Comparison of ENCODE assay signal across 26 cellular contexts in the genomic region with DNA sequence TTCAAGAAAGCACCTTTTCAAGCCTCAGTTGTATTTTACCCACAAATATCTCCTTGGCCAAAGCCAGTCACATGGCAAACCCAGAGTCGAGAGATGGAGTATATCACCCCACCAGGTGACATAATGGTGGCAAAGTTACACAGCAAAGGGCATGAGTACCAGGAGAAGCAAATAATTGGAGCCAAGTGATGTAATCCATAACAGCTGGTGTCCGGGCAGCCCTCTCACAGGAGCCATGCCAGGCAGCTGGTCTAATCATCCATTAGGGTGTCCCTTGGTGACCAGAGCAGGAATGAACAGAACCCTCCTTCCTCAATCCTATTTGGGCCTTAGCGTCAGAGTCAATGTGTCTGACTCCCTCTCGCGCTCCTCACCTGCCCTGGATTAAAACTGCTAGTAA.
DNase-seq lines count a peak whose midpoint lies in the region; ATAC-seq and TF ChIP-seq lines count a peak whose summit lies in the region.
"Had no signal": no experiment of that assay in that cellular context is flagged by ENCODE, and none has a peak within 500 bp of the region (broad histone marks: within the 10 kb centered on the region; RNA-seq: fewer than 3 reads in every experiment).

No MANE protein-coding gene starts in this region.

- no peak for TF ChIP-seq POLR2A in gastrocnemius medialis (IDR thresholded peaks at IDR 0.05)

- no peaks in the 10 kb centered on the region for H3K27me3 ChIP-seq in gastrocnemius medialis

- no peaks in the 10 kb centered on the region for H3K36me3 ChIP-seq in gastrocnemius medialis

- in situ Hi-C loops in gastrocnemius medialis (cut with MboI; ENCODE audit: low sequenced_read_pairs in 4 of 4), result loop anchor here (10.0 to 25.0 kb wide), 3 partner anchors 328 to 953 kb away; no protein-coding TSS in a partner anchor

- peak overlapping the region in 3 of 4 donors; percentile 2 to 60 (median 18) for H3K27ac ChIP-seq in gastrocnemius medialis
- H3K27ac ChIP-seq: GM23248, SK-N-MC had no signal

- TF ChIP-seq CTCF in gastrocnemius medialis (IDR thresholded peaks at IDR 0.05 in 4 of 5, conservative IDR thresholded peaks at IDR 0.05 in 1 of 5), result no peak

- peak; percentile 30 for DNase-seq in DMS53 (lab: John Stamatoyannopoulos, UW)
- DNase-seq in DMS53 treated with DMSO at 0.1 percent for 48 hours (lab: John Stamatoyannopoulos, UW; ENCODE audit: unreplicated experiment), result no peak
- DNase-seq in NCI-H1092 treated with DMSO at 0.1 percent for 48 hours (lab: John Stamatoyannopoulos, UW), result peak; percentile 43
- peak; percentile 67 to 78 for DNase-seq in SHP77 (lab: John Stamatoyannopoulos, UW)
- DNase-seq in gastrocnemius medialis, result peak; percentile 50 to 69
- DNase-seq in amniotic stem cell (lab: John Stamatoyannopoulos, UW), result no peak
- DNase-seq: 8988T; AML-193; CD8-positive, alpha-beta memory T cell; DND-41; GM23248; H9; HFFc6; Karpas-422; MV-4-11; NCI-H1417 treated with DMSO at 0.1 percent for 48 hours; NCI-H187 treated with DMSO at 0.1 percent for 48 hours; NCI-H345; OCI-M1; SW 1271; T-helper 2 cell had no signal

- no peak overlapping the region for H3K4me3 ChIP-seq in gastrocnemius medialis
- H3K4me3 ChIP-seq: GM12878, GM23248, SK-N-MC had no signal

- H3K4me1 ChIP-seq in gastrocnemius medialis, result peaks cover 10 to 16% of the 10 kb centered on the region in 2 donors

- H3K9me3 ChIP-seq in gastrocnemius medialis, result no peaks in the 10 kb centered on the region

- intact Hi-C loops in gastrocnemius medialis (cut with DNase I; ENCODE audit: low total_unique reads), result loop anchor here (10.0 kb wide), 1 partner anchor 950 kb away; no protein-coding TSS in a partner anchor

- peak; percentile 91 to 92 for ATAC-seq in gastrocnemius medialis
- ATAC-seq in HG02970 (IDR thresholded peaks at IDR 0.05; ENCODE audit: low FRiP score, unreplicated experiment), result no peak
- no peak for ATAC-seq in GM21381 (IDR thresholded peaks at IDR 0.05; ENCODE audit: unreplicated experiment)
- ATAC-seq: GM12878, Right ventricle myocardium inferior had no signal

Comparison
In these comparisons a context has a peak if more than half of its experiments do, and no peak if none do; other contexts are left out.
1. DNase-seq: peak in DMS53 (single experiment), NCI-H1092 treated with DMSO at 0.1 percent for 48 hours (single experiment), SHP77 (2 of 2) and gastrocnemius medialis (2 of 2); none in DMS53 treated with DMSO at 0.1 percent for 48 hours (single experiment) and amniotic stem cell (single experiment).
2. ATAC-seq: peak in gastrocnemius medialis (2 of 2); none in HG02970 (single experiment) and GM21381 (single experiment).